ENCODE assay signal across 8 cellular contexts in genomic region chr10:96863922-96864543, GRCh38. TPM values are rescaled to one million over a fixed set of nuclear protein-coding genes. Genes with fewer than 3 reads are reported as not detected.
DNase-seq lines count a peak whose midpoint lies in the region; ATAC-seq and TF ChIP-seq lines count a peak whose summit lies in the region.

No MANE protein-coding gene starts in this region.

- TF ChIP-seq CTCF in GM12865 (IDR thresholded peaks at IDR 0.05; ENCODE audit: insufficient read depth, low read depth, low read length, missing control alignments) (no peak), HCT116 (IDR thresholded peaks at IDR 0.05 in 2 of 3, conservative IDR thresholded peaks at IDR 0.05 in 1 of 3; ENCODE audit: borderline replicate concordance in 1 of 3, insufficient read depth in 1 of 3, low read depth in 2 of 3, low read length in 2 of 3) (no peak), epithelial cell of esophagus (IDR thresholded peaks at IDR 0.05; ENCODE audit: insufficient read depth, low read depth, low read length, missing control alignments) (no peak)

- ATAC-seq in HCT116 (peak; percentile 73), aorta (ENCODE audit: low FRiP score) (no peak)

- peaks cover 84% of the 10 kb centered on the region for H3K79me2 ChIP-seq in HCT116 (ENCODE audit: insufficient read depth, low read length)

- intact Hi-C loops in HCT116 (cut with micrococcal nuclease) (no loop called here), aorta (cut with DNase I) (no loop called here)

- WGBS in aorta, 2 donors: 55 to 60% methylated on average over 3 of the region's 3 CpGs

- RAD21 ChIA-PET in HCT116 (lab: Charles Lee; ENCODE audit: low non-redundant PET in 1 of 2, low total read pairs in 2 of 2, uncharacterized antibody in 2 of 2, unreplicated experiment in 2 of 2): no interaction called here

- no peak for TF ChIP-seq RAD21 in HCT116 (IDR thresholded peaks at IDR 0.05; ENCODE audit: low read depth)

- CTCF ChIA-PET in HCT116 (lab: Charles Lee): no interaction called here

- no peaks in the 10 kb centered on the region for H3K9me2 ChIP-seq in HCT116 (ENCODE audit: insufficient read depth)

- H2AFZ ChIP-seq in HCT116 (ENCODE audit: low read depth, low read length, poor library complexity, severe bottlenecking): no peak overlapping the region

- H3K9ac ChIP-seq in HCT116 (ENCODE audit: low read length): no peak overlapping the region

- no peak for TF ChIP-seq POLR2A in HCT116 (IDR thresholded peaks at IDR 0.05; ENCODE audit: borderline replicate concordance, extremely low read depth, insufficient read depth, insufficient read length)

- POLR2A ChIA-PET in HCT116 (lab: Charles Lee): interaction anchor here (0.5 kb wide), 1 partner anchor 8 kb away, joined by 7 read pairs; no protein-coding TSS in a partner anchor

- H3K27me3 Mint-ChIP-seq in stimulated activated naive CD8-positive, alpha-beta T cell treated with anti-CD3 and anti-CD28 coated beads, Interleukin-15, Interleukin-2, amounts not matched to agents 100 ng/mL and 50 ng/mL, for 24 hours: no peaks in the 10 kb centered on the region

- DNase-seq in GM12865 (ENCODE audit: low read depth) (peak; percentile 30), HCT116 (ENCODE audit: low read depth, low spot score) (peak; percentile 65), NCI-H345 treated with DMSO at 0.1 percent for 48 hours (lab: John Stamatoyannopoulos, UW; ENCODE audit: unreplicated experiment) (peak; percentile 69), epithelial cell of esophagus (ENCODE audit: low read depth) (peak; percentile 60), aorta (no peak), foreskin melanocyte (no peak), hypothalamus (lab: John Stamatoyannopoulos, UW) (no peak)

- H3K4me1 ChIP-seq in HCT116 (ENCODE audit: control insufficient read depth in 1 of 2, insufficient read depth in 2 of 2, low read length in 2 of 2) (peaks cover 43 to 50% of the 10 kb centered on the region in 2 experiments), aorta (ENCODE audit: control insufficient read depth in 1 of 2, insufficient read depth in 2 of 2, low read length in 2 of 2) (peaks cover 3 to 7% of the 10 kb centered on the region in 2 donors)

- H3K27ac ChIP-seq in HCT116 (ENCODE audit: low read depth, low read length) (peak overlapping the region; percentile 34; the same call in 1 of the 2 replicates), aorta (ENCODE audit: low read depth in 1 of 2, low read length in 2 of 2) (no peak overlapping the region)

- H3K27ac Mint-ChIP-seq in stimulated activated naive CD8-positive, alpha-beta T cell treated with anti-CD3 and anti-CD28 coated beads, Interleukin-15, Interleukin-2, amounts not matched to agents 100 ng/mL and 50 ng/mL, for 24 hours: peak overlapping the region; percentile 92

- H3K4me3 ChIP-seq in GM12865 (ENCODE audit: low read depth, low read length): no peak overlapping the region
- peak overlapping the region in 1 of 2 experiments; percentile 35; a peak in 2 of 4 replicates for H3K4me3 ChIP-seq in HCT116 (replicated peaks in 1 of 2; ENCODE audit: low read depth in 1 of 2, low read length in 2 of 2)
- H3K4me3 ChIP-seq in epithelial cell of esophagus (ENCODE audit: low read length): no peak overlapping the region
- H3K4me3 ChIP-seq in aorta (ENCODE audit: low read length in 2 of 2): no peak overlapping the region

- H3K9me3 ChIP-seq in HCT116 (ENCODE audit: control insufficient read depth in 1 of 2, insufficient read depth in 1 of 2, low read depth in 1 of 2, low read length in 2 of 2) (no peaks in the 10 kb centered on the region), aorta (ENCODE audit: control insufficient read depth, low read length) (no peaks in the 10 kb centered on the region)

- no peaks in the 10 kb centered on the region for H3K9me3 Mint-ChIP-seq in stimulated activated naive CD8-positive, alpha-beta T cell treated with anti-CD3 and anti-CD28 coated beads, Interleukin-15, Interleukin-2, amounts not matched to agents 100 ng/mL and 50 ng/mL, for 24 hours

- H3K27me3 ChIP-seq in HCT116 (ENCODE audit: insufficient read depth, low read length) (no peaks in the 10 kb centered on the region), aorta (ENCODE audit: control insufficient read depth in 1 of 2, insufficient read depth in 2 of 2, low read length in 1 of 2) (no peaks in the 10 kb centered on the region)

- BruUV-seq in HCT116 (replicated peaks; lab: Mats Ljungman, UMichigan): no TSS peak

- no peaks in the 10 kb centered on the region for H3K36me3 ChIP-seq in HCT116 (ENCODE audit: control insufficient read depth in 1 of 2, insufficient read depth in 2 of 2, low read length in 2 of 2)
- H3K36me3 ChIP-seq in aorta (ENCODE audit: control insufficient read depth in 1 of 2, insufficient read depth in 2 of 2, low read length in 1 of 2): no peaks in the 10 kb centered on the region

- peaks cover 59% of the 10 kb centered on the region for H3K4me1 Mint-ChIP-seq in stimulated activated naive CD8-positive, alpha-beta T cell treated with anti-CD3 and anti-CD28 coated beads, Interleukin-15, Interleukin-2, amounts not matched to agents 100 ng/mL and 50 ng/mL, for 24 hours (ENCODE audit: low read depth)

- H3K4me2 ChIP-seq in HCT116 (ENCODE audit: low read length): peak overlapping the region; percentile 63

- H3K4me3 Mint-ChIP-seq in stimulated activated naive CD8-positive, alpha-beta T cell treated with anti-CD3 and anti-CD28 coated beads, Interleukin-15, Interleukin-2, amounts not matched to agents 100 ng/mL and 50 ng/mL, for 24 hours: peak overlapping the region; percentile 59

- peaks cover 6% of the 10 kb centered on the region; the same call in 1 of the 2 replicates for H4K20me1 ChIP-seq in HCT116 (ENCODE audit: insufficient read depth)

- H3K36me3 Mint-ChIP-seq in stimulated activated naive CD8-positive, alpha-beta T cell treated with anti-CD3 and anti-CD28 coated beads, Interleukin-15, Interleukin-2, amounts not matched to agents 100 ng/mL and 50 ng/mL, for 24 hours (ENCODE audit: low read depth): peaks cover 63% of the 10 kb centered on the region

TF ChIP-seq in HCT116, 20 proteins besides CTCF, POLR2A, EP300 and RAD21 (continues in another document):
- no peak for TF ChIP-seq TCF7L2 (IDR thresholded peaks at IDR 0.05; ENCODE audit: borderline replicate concordance, extremely low read depth, insufficient read depth, insufficient read length)
- peak; percentile 89 for TF ChIP-seq JUND (IDR thresholded peaks at IDR 0.05)
- TF ChIP-seq POLR2AphosphoS5 (IDR thresholded peaks at IDR 0.05; ENCODE audit: low read depth, low read length): no peak; the same call in 1 of the 2 replicates
- TF ChIP-seq ATF3 (IDR thresholded peaks at IDR 0.05): 0 out of 2 replicates have a peak, but pooled peaks have one; percentile 23
- no peak for TF ChIP-seq ELF1 (IDR thresholded peaks at IDR 0.05; ENCODE audit: borderline replicate concordance, low read depth)
- no peak for TF ChIP-seq EZH2phosphoT487 (IDR thresholded peaks at IDR 0.05; ENCODE audit: borderline replicate concordance)
- TF ChIP-seq YY1 (IDR thresholded peaks at IDR 0.05; ENCODE audit: extremely low read depth, insufficient replicate concordance, low read depth, low read length): no peak
- no peak for TF ChIP-seq EZH2 (IDR thresholded peaks at IDR 0.05)
- TF ChIP-seq FOSL1 (IDR thresholded peaks at IDR 0.05; ENCODE audit: low read depth): peak; percentile 89
- TF ChIP-seq ZNF274 (IDR thresholded peaks at IDR 0.05; ENCODE audit: low read depth, low read length): no peak
- 0 out of 2 replicates have a peak, but pooled peaks have one; percentile 34 for TF ChIP-seq CEBPB (IDR thresholded peaks at IDR 0.05; ENCODE audit: low read depth)
- TF ChIP-seq ZBTB33 (IDR thresholded peaks at IDR 0.05; ENCODE audit: extremely low read depth, insufficient replicate concordance, low read length): no peak
- TF ChIP-seq CBX3 (IDR thresholded peaks at IDR 0.05; ENCODE audit: low read depth): peak; percentile 55; the same call in 1 of the 2 replicates
- TF ChIP-seq EGR1 (IDR thresholded peaks at IDR 0.05; ENCODE audit: low read depth): peak; percentile 32; the same call in 1 of the 2 replicates

RNA-seq across cellular contexts. Expression of gene LCOR, which starts 31.9 kb away (rescaled TPM):
- 59.9 TPM for total RNA-seq in HCT116 (2021; ENCODE audit: unreplicated experiment)
- 6.2 and 7.0 TPM in 2 replicates for polyA plus RNA-seq in HCT116 (2012)
- 10 to 100 TPM; 36.4 to 38.9 TPM for total RNA-seq in aorta
- polyA plus RNA-seq in aorta: 1 to 10 TPM; 2.4 to 2.7 TPM

Comparison
In these comparisons a context has a peak if more than half of its experiments do, and no peak if none do; other contexts are left out.
1. DNase-seq: peak in GM12865 (single experiment), HCT116 (single experiment), NCI-H345 treated with DMSO at 0.1 percent for 48 hours (single experiment) and epithelial cell of esophagus (single experiment); none in aorta (0 of 2), foreskin melanocyte (single experiment) and hypothalamus (0 of 51).